20 cellular contexts compared by ENCODE assay signal in genomic region chr3:149475451-149476060, GRCh38. TPM values are rescaled to one million over a fixed set of nuclear protein-coding genes. Genes with fewer than 3 reads are reported as not detected.
"Had no signal": no experiment of that assay in that cellular context is flagged by ENCODE, and none has a peak within 500 bp of the region (broad histone marks: within the 10 kb centered on the region; RNA-seq: fewer than 3 reads in every experiment).

No MANE protein-coding gene starts in this region.

- H3K27ac ChIP-seq: cardiac muscle cell, gastrocnemius medialis, suprapubic skin, VCaP had no signal

- H3K27me3 ChIP-seq: cardiac muscle cell, gastrocnemius medialis, suprapubic skin had no signal

- H3K4me3 ChIP-seq: cardiac muscle cell, gastrocnemius medialis, suprapubic skin had no signal

- H3K36me3 ChIP-seq: cardiac muscle cell, gastrocnemius medialis, suprapubic skin had no signal

- ATAC-seq: activated CD4-positive, alpha-beta T cell treated with anti-CD3 and anti-CD28 coated beads for 36 hours; activated CD8-positive, alpha-beta T cell treated with anti-CD3 and anti-CD28 coated beads, Interleukin-2, amount 10 ng/mL, durations not matched to agents 7 days and 5 days; activated naive CD8-positive, alpha-beta T cell treated with anti-CD3 and anti-CD28 coated beads, Interleukin-2, amount 50 U/mL, for 24 hours; gastrocnemius medialis; sciatic nerve; stimulated activated naive CD8-positive, alpha-beta T cell treated with anti-CD3 and anti-CD28 coated beads, Interleukin-15, Interleukin-2, amounts not matched to agents 100 U/mL and 50 U/mL, for 24 hours; T-cell had no signal

- DNase-seq: activated CD4-positive, alpha-beta T cell treated with anti-CD3 and anti-CD28 coated beads for 36 hours; activated CD8-positive, alpha-beta memory T cell treated with anti-CD3 and anti-CD28 coated beads, Interleukin-2, amount 50 U/mL, for 48 hours; activated CD8-positive, alpha-beta T cell treated with anti-CD3 and anti-CD28 coated beads, Interleukin-2, amount 10 ng/mL, durations not matched to agents 7 days and 5 days; activated naive CD4-positive, alpha-beta T cell; activated naive CD8-positive, alpha-beta T cell treated with anti-CD3 and anti-CD28 coated beads, Interleukin-2, amount 50 U/mL, for 24 hours; effector CD4-positive, alpha-beta T cell; gastrocnemius medialis; stimulated activated CD4-positive, alpha-beta T cell treated with anti-CD3 and anti-CD28 coated beads, Interleukin-4, amount 100 ng/mL, for 1 hour; stimulated activated CD8-positive, alpha-beta memory T cell treated with anti-CD3 and anti-CD28 coated beads, Interleukin-4, amount 100 ng/mL, for 48 hours; stimulated activated naive CD8-positive, alpha-beta T cell treated with anti-CD3 and anti-CD28 coated beads, Interleukin-15, Interleukin-2, amounts not matched to agents 100 U/mL and 50 U/mL, for 24 hours; T-cell had no signal

- H3K9me3 ChIP-seq: gastrocnemius medialis, suprapubic skin had no signal

RNA-seq across cellular contexts. Expression of gene TM4SF4, which starts 1.1 kb away (rescaled TPM):
- total RNA-seq: activated CD4-positive, alpha-beta T cell treated with anti-CD3 and anti-CD28 coated beads for 36 hours; activated CD8-positive, alpha-beta T cell treated with anti-CD3 and anti-CD28 coated beads, Interleukin-2, amount 10 ng/mL, durations not matched to agents 7 days and 5 days; activated T-helper 1 cell treated with anti-CD3 and anti-CD28 coated beads, Interleukin-12 subunit alpha, Interleukin-12 subunit beta, Interleukin-2, Interleukin-4 antibody, amounts not matched to agents 30 ng/mL and 10 ng/mL and 1 ng/mL, durations not matched to agents 14 hours and 24 hours and 36 hours; astrocyte; cardiac muscle cell; kidney epithelial cell; lower leg skin; sciatic nerve; ureter had no signal
